In the genomic region with DNA sequence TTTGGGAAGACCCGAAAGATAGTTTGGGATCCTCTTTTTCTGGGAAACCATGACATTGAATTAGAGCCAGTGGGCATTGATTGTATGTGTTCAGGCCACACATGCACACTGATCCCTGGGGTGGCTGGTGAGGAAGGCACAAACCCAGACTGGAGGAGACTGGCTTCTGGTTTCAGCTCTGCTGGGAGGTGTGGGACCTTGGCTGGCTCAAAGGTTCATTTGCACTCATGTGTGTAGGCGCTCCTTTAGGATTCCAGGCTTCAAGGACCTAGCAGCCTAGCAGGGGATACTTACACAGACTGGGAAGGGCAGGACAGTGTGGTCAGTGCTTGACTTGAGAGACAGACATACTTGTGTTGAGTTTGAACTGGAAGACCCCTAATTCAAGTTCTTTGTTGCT, we compare ENCODE assay signal across 28 cellular contexts. TPM values are rescaled to one million over a fixed set of nuclear protein-coding genes. Genes with fewer than 3 reads are reported as not detected.
"Had no signal": no experiment of that assay in that cellular context is flagged by ENCODE, and none has a peak within 500 bp of the region (broad histone marks: within the 10 kb centered on the region; RNA-seq: fewer than 3 reads in every experiment).

No MANE protein-coding gene starts in this region.

- H3K27ac ChIP-seq: brain microvascular endothelial cell, heart left ventricle, left lung, parathyroid adenoma, psoas muscle, stomach, thyroid gland had no signal

- H2AFZ ChIP-seq: parathyroid adenoma had no signal

- ATAC-seq: heart left ventricle; left lung; naive thymus-derived CD4-positive, alpha-beta T cell; psoas muscle; stimulated activated naive B cell treated with anti-CD40 and anti-IgM and Interleukin-4, amounts not matched to agents 10 μg/mL and 1 μg/mL and 100 μg/mL, for 72 hours; T-helper 17 cell; WTC11 had no signal

- H3K36me3 ChIP-seq: brain microvascular endothelial cell, left lung, stomach, thyroid gland had no signal

- H3K27me3 ChIP-seq: brain microvascular endothelial cell, heart left ventricle, left lung, stomach, thyroid gland had no signal

- FAIRE-seq: astrocyte, endothelial cell of umbilical vein had no signal

- H3K9ac ChIP-seq: parathyroid adenoma had no signal

- H3K9me3 ChIP-seq: heart left ventricle, left lung, psoas muscle, stomach, thyroid gland had no signal

- DNase-seq: activated CD4-positive, alpha-beta memory T cell treated with anti-CD3 and anti-CD28 coated beads, Interleukin-2, amount 10 ng/mL, durations not matched to agents 7 days and 5 days; activated CD4-positive, alpha-beta T cell treated with anti-CD3 and anti-CD28 coated beads for 1 hour; activated CD4-positive, alpha-beta T cell treated with anti-CD3 and anti-CD28 coated beads, Interleukin-2, amount 10 ng/mL, durations not matched to agents 7 days and 5 days; activated CD8-positive, alpha-beta memory T cell treated with anti-CD3 and anti-CD28 coated beads, Interleukin-2, amount 50 U/mL, for 48 hours; activated gamma-delta T cell treated with Interleukin-2 at 50 U/mL for 16 hours; activated naive CD4-positive, alpha-beta T cell treated with anti-CD3 and anti-CD28 coated beads, Interleukin-2, amount 50 U/mL, for 16 hours; activated T-cell treated with anti-CD3 and anti-CD28 coated beads, Interleukin-2, amount 50 U/mL, for 24 hours; amniotic stem cell; brain microvascular endothelial cell; cortex of kidney; foreskin fibroblast; heart left ventricle; kidney glomerular epithelial cell; left lung; naive thymus-derived CD4-positive, alpha-beta T cell; nucleus accumbens; psoas muscle; stimulated activated CD4-positive, alpha-beta T cell treated with anti-CD3 and anti-CD28 coated beads, Interleukin-15, amount 100 ng/mL, for 24 hours; stimulated activated CD4-positive, alpha-beta T cell treated with anti-CD3 and anti-CD28 coated beads, Interleukin-2, amount 100 ng/mL, for 24 hours; stimulated activated naive B cell treated with anti-CD40 and anti-IgM and Interleukin-4, amounts not matched to agents 10 μg/mL and 1 μg/mL and 100 μg/mL, for 72 hours; stomach; T-helper 17 cell; T1000 had no signal

- H3K4me3 ChIP-seq: heart left ventricle, left lung, psoas muscle, stomach, thyroid gland had no signal

- H3K79me2 ChIP-seq: parathyroid adenoma had no signal

RNA-seq across cellular contexts. Expression of gene RIN2, which starts 7.2 kb away (rescaled TPM):
- total RNA-seq: activated CD4-positive, alpha-beta memory T cell treated with anti-CD3 and anti-CD28 coated beads, Interleukin-2, amount 10 ng/mL, durations not matched to agents 7 days and 5 days; activated CD4-positive, alpha-beta T cell treated with anti-CD3 and anti-CD28 coated beads, Interleukin-2, amount 10 ng/mL, durations not matched to agents 7 days and 5 days had no signal
- polyA plus RNA-seq: naive thymus-derived CD4-positive, alpha-beta T cell had no signal
